19 cellular contexts compared by ENCODE assay signal in the genomic region with DNA sequence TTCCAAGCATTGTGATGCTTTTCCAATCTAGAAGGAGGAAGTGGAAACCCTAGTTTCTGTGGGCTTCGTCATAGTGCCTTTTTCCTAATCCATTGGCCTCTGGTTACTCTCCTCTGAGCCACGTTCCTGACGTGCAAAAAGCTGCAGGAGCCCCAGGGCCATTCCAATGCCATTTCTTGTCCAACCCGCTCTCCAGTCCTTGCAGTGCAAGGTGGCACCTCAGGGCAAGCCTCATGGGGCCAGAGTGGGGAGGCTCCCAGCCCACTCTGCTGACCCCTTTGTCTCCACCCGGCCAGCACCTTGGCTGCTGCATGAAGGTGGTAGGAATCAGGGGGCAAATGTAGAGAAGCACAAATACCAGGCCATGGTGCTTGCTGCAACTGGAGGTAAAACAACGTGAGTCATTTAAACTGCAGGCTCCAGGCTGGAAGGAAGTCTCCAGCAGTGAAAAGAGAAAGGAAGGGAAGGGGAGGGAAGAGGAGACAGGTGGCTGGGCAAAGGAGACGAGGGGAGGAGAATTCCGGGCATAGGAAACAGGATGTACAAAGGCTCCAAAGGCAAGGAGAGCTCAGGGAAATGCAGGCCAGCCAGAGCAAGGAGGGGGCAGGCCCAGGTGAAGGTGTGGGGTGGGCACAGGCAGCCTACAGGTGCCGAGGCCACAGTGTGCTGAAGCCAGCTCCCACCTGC.
DNase-seq lines count a peak whose midpoint lies in the region; ATAC-seq lines count a peak whose summit lies in the region.
"Had no signal": no experiment of that assay in that cellular context is flagged by ENCODE, and none has a peak within 500 bp of the region (broad histone marks: within the 10 kb centered on the region; RNA-seq: fewer than 3 reads in every experiment).

No MANE protein-coding gene starts in this region.

- no peak overlapping the region for H3K9ac ChIP-seq in HUES48 (ENCODE audit: low read depth, low read length)

- DNase-seq in DMS153 treated with DMSO at 0.1 percent for 48 hours (lab: John Stamatoyannopoulos, UW; ENCODE audit: unreplicated experiment): peak; percentile 36
- peak; percentile 12 for DNase-seq in NCI-H748 treated with DMSO at 0.1 percent for 48 hours (lab: John Stamatoyannopoulos, UW)
- peak; percentile 78 for DNase-seq in iPS-NIHi7 (ENCODE audit: extremely low spot score)
- DNase-seq in NCI-H226: no peak
- DNase-seq: activated CD4-positive, alpha-beta T cell treated with anti-CD3 and anti-CD28 coated beads, Interleukin-2, amount 10 ng/mL, durations not matched to agents 7 days and 5 days; activated gamma-delta T cell treated with Interleukin-2 at 50 U/mL for 16 hours; amygdala; effector CD4-positive, alpha-beta T cell; esophagus squamous epithelium; NCI-H1694 treated with DMSO at 0.1 percent for 48 hours; NK-92 treated with Interleukin-12 subunit alpha and Interleukin-12 subunit beta, amount 100 ng/mL, for 24 hours; RPMI8226; stimulated activated CD4-positive, alpha-beta T cell treated with anti-CD3 and anti-CD28 coated beads, Interleukin-4, amount 100 ng/mL, for 24 hours had no signal

- peaks cover 83% of the 10 kb centered on the region for H3K27me3 ChIP-seq in HUES48 (ENCODE audit: control insufficient read depth, insufficient read depth, low read length)

- H3K36me3 ChIP-seq in HUES48 (ENCODE audit: control insufficient read depth, insufficient read depth, low read length): no peaks in the 10 kb centered on the region
- H3K36me3 ChIP-seq: esophagus squamous epithelium had no signal

- H3K4me1 ChIP-seq in HUES48 (ENCODE audit: control insufficient read depth, insufficient read depth, low read length): peaks cover 37% of the 10 kb centered on the region
- H3K4me1 ChIP-seq: esophagus squamous epithelium had no signal

- H3K9me3 ChIP-seq in HUES48 (ENCODE audit: control insufficient read depth, insufficient read depth, low read length): no peaks in the 10 kb centered on the region
- H3K9me3 ChIP-seq: esophagus squamous epithelium had no signal

- ATAC-seq in HG02759 (IDR thresholded peaks at IDR 0.05; ENCODE audit: unreplicated experiment) (no peak), HG02571 (IDR thresholded peaks at IDR 0.05; ENCODE audit: unreplicated experiment) (no peak), HG03135 (IDR thresholded peaks at IDR 0.05; ENCODE audit: unreplicated experiment) (no peak)
- ATAC-seq: GM12878 had no signal

- H3K27ac ChIP-seq in HUES48 (ENCODE audit: low read depth, low read length): peak overlapping the region; percentile 89
- H3K27ac ChIP-seq: esophagus squamous epithelium had no signal

- H3K4me3 ChIP-seq in HUES48 (ENCODE audit: low read depth, low read length): peak overlapping the region; percentile 18; the same call in 1 of the 2 replicates
- H3K4me3 ChIP-seq: esophagus squamous epithelium, GM12878, smooth muscle cell had no signal
